Comparison of ENCODE assay signal across 8 cellular contexts in genomic region chr13:20182231-20182846, GRCh38. TPM values are rescaled to one million over a fixed set of nuclear protein-coding genes. Genes with fewer than 3 reads are reported as not detected.
A peak's percentile ranks its signal among the peaks of the same experiment; 100 is the strongest.
DNase-seq lines count a peak whose midpoint lies in the region; ATAC-seq and TF ChIP-seq lines count a peak whose summit lies in the region.

No MANE protein-coding gene starts in this region.

- H4K20me1 ChIP-seq in HCT116 (ENCODE audit: insufficient read depth) (no peaks in the 10 kb centered on the region), mammary epithelial cell (ENCODE audit: insufficient read depth, low read length) (no peaks in the 10 kb centered on the region)

- peak; percentile 99 for ATAC-seq in HCT116

- H3K4me3 ChIP-seq in HCT116 (replicated peaks in 1 of 2; ENCODE audit: low read depth in 1 of 2, low read length in 2 of 2) (no peak overlapping the region), mammary epithelial cell (replicated peaks in 1 of 3; ENCODE audit: insufficient read depth in 1 of 3, low read depth in 2 of 3, low read length in 3 of 3) (no peak overlapping the region)

- H3K27me3 ChIP-seq in HCT116 (ENCODE audit: insufficient read depth, low read length), result no peaks in the 10 kb centered on the region
- H3K27me3 ChIP-seq in mammary epithelial cell (ENCODE audit: insufficient read depth, low read length), result no peaks in the 10 kb centered on the region

- H3K4me1 ChIP-seq in HCT116 (ENCODE audit: control insufficient read depth in 1 of 2, insufficient read depth in 2 of 2, low read length in 2 of 2), result peaks cover 0 to 3% of the 10 kb centered on the region in 2 experiments; a peak in 1 of 4 replicates
- peaks cover 9% of the 10 kb centered on the region for H3K4me1 ChIP-seq in mammary epithelial cell (ENCODE audit: insufficient read depth, low read length)

- peak; percentile 80 for TF ChIP-seq RAD21 in HCT116 (IDR thresholded peaks at IDR 0.05; ENCODE audit: low read depth)

- H3K27ac ChIP-seq in HCT116 (ENCODE audit: low read depth, low read length) (no peak overlapping the region), mammary epithelial cell (ENCODE audit: insufficient read depth, low read depth, low read length) (no peak overlapping the region)

- H3K9me2 ChIP-seq in HCT116 (ENCODE audit: insufficient read depth), result no peaks in the 10 kb centered on the region

- CTCF ChIA-PET in HCT116 (lab: Charles Lee) (interaction anchor here (0.6 to 2.8 kb wide), 5 partner anchors 9 to 742 kb away, joined by 3 to 10 read pairs (median 5); no protein-coding TSS in a partner anchor), mammary epithelial cell (lab: Charles Lee; ENCODE audit: low non-redundant PET) (interaction anchor here (0.7 kb wide), 1 partner anchor 522 kb away, joined by 5 read pairs; no protein-coding TSS in a partner anchor)

- BruUV-seq in HCT116 (replicated peaks; lab: Mats Ljungman, UMichigan) (no TSS peak), mammary epithelial cell (replicated peaks; lab: Mats Ljungman, UMichigan) (no TSS peak)

- 19% methylated on average over 5 of the region's 5 CpGs for WGBS in mammary epithelial cell (ENCODE audit: low coverage, missing lambda C conversion rate)

- intact Hi-C loops in HCT116 (cut with micrococcal nuclease), result loop anchor here (1.0 to 5.0 kb wide), 3 partner anchors 307 to 742 kb away; no protein-coding TSS in a partner anchor
- intact Hi-C loops in mammary epithelial cell (cut with micrococcal nuclease), result loop anchor here (1.0 to 2.0 kb wide), 4 partner anchors 310 to 743 kb away; no protein-coding TSS in a partner anchor

- in situ Hi-C loops in mammary epithelial cell (cut with MboI; ENCODE audit: low sequenced_read_pairs in 2 of 2), result loop anchor here (25.0 kb wide), 2 partner anchors 655 to 730 kb away; partner anchors contain the start of gene XPO4 (in 2 of the 2)

- H3K4me2 ChIP-seq in HCT116 (ENCODE audit: low read length), result no peak overlapping the region
- H3K4me2 ChIP-seq in mammary epithelial cell (ENCODE audit: insufficient read depth, low read depth, low read length), result no peak overlapping the region

- peak overlapping the region; percentile 41 for H2AFZ ChIP-seq in HCT116 (ENCODE audit: low read depth, low read length, poor library complexity, severe bottlenecking)
- H2AFZ ChIP-seq in mammary epithelial cell (ENCODE audit: low read depth, low read length), result no peak overlapping the region

- DNase-seq in SIG-M5 treated with dmso at 0.1 percent for 504 hours (lab: John Stamatoyannopoulos, UW; ENCODE audit: unreplicated experiment), result peak; percentile 88
- DNase-seq in SIG-M5 (lab: John Stamatoyannopoulos, UW), result no peak
- peak; percentile 57 for DNase-seq in HCT116 (ENCODE audit: low read depth, low spot score)
- DNase-seq in NCI-H1105 treated with DMSO at 0.1 percent for 48 hours (lab: John Stamatoyannopoulos, UW), result peak; percentile 69
- DNase-seq in SKM-1 treated with dmso at 0.1 percent for 144 hours (lab: John Stamatoyannopoulos, UW; ENCODE audit: unreplicated experiment), result peak; percentile 59
- DNase-seq in mammary epithelial cell, result peak; percentile 54
- peak; percentile 74 for DNase-seq in islet precursor cell
- peak; percentile 62 for DNase-seq in stimulated activated CD4-positive, alpha-beta T cell treated with anti-CD3 and anti-CD28 coated beads, Interleukin-4, amount 100 ng/mL, for 24 hours

- no peak for TF ChIP-seq POLR2A in HCT116 (IDR thresholded peaks at IDR 0.05; ENCODE audit: borderline replicate concordance, extremely low read depth, insufficient read depth, insufficient read length)

- H3K9me3 ChIP-seq in HCT116 (ENCODE audit: control insufficient read depth in 1 of 2, insufficient read depth in 1 of 2, low read depth in 1 of 2, low read length in 2 of 2) (no peaks in the 10 kb centered on the region), mammary epithelial cell (replicated peaks; ENCODE audit: insufficient read depth, low read length) (no peaks in the 10 kb centered on the region)

- H3K36me3 ChIP-seq in HCT116 (ENCODE audit: control insufficient read depth in 1 of 2, insufficient read depth in 2 of 2, low read length in 2 of 2) (no peaks in the 10 kb centered on the region), mammary epithelial cell (ENCODE audit: insufficient read depth, low read length) (no peaks in the 10 kb centered on the region)

- H3K79me2 ChIP-seq in HCT116 (ENCODE audit: insufficient read depth, low read length) (no peaks in the 10 kb centered on the region), mammary epithelial cell (ENCODE audit: insufficient read depth, low read length) (no peaks in the 10 kb centered on the region)

- dilution Hi-C loops in mammary epithelial cell (cut with HindIII; ENCODE audit: low sequenced_read_pairs), result loop anchor here (5.0 to 25.0 kb wide), 2 partner anchors 520 to 755 kb away; partner anchors contain the start of gene IL17D

- RAD21 ChIA-PET in HCT116 (lab: Charles Lee; ENCODE audit: low non-redundant PET in 1 of 2, low total read pairs in 2 of 2, uncharacterized antibody in 2 of 2, unreplicated experiment in 2 of 2), result interaction anchor here in 1 of 2 experiments (0.6 kb wide), 1 partner anchor 279 kb away, joined by 3 read pairs; no protein-coding TSS in a partner anchor

- TF ChIP-seq CTCF in HCT116 (IDR thresholded peaks at IDR 0.05 in 2 of 3, conservative IDR thresholded peaks at IDR 0.05 in 1 of 3; ENCODE audit: borderline replicate concordance in 1 of 3, insufficient read depth in 1 of 3, low read depth in 2 of 3, low read length in 2 of 3), result peak; percentile 65 to 83 (median 79); a peak in 5 of 6 replicates
- peak; percentile 90 for TF ChIP-seq CTCF in mammary epithelial cell (conservative IDR thresholded peaks at IDR 0.05 in 1 of 2, IDR thresholded peaks at IDR 0.05 in 1 of 2; ENCODE audit: extremely low read depth in 1 of 2, insufficient read depth in 1 of 2, low read depth in 1 of 2, low read length in 2 of 2)

- POLR2A ChIA-PET in HCT116 (lab: Charles Lee), result interaction anchor here (0.9 kb wide), 1 partner anchor 9 kb away, joined by 3 read pairs; no protein-coding TSS in a partner anchor

- no peak overlapping the region for H3K9ac ChIP-seq in HCT116 (ENCODE audit: low read length)
- H3K9ac ChIP-seq in mammary epithelial cell (ENCODE audit: insufficient read depth, low read length), result no peak overlapping the region

TF ChIP-seq in HCT116, 20 proteins besides CTCF, POLR2A, EP300 and RAD21 (continues in another document):
- TF ChIP-seq FOSL1 (IDR thresholded peaks at IDR 0.05; ENCODE audit: low read depth) (no peak), EZH2 (IDR thresholded peaks at IDR 0.05) (no peak), YY1 (IDR thresholded peaks at IDR 0.05; ENCODE audit: extremely low read depth, insufficient replicate concordance, low read depth, low read length) (no peak), ZFX (IDR thresholded peaks at IDR 0.05) (no peak), EZH2phosphoT487 (IDR thresholded peaks at IDR 0.05; ENCODE audit: borderline replicate concordance) (no peak), EGR1 (IDR thresholded peaks at IDR 0.05; ENCODE audit: low read depth) (no peak), ATF3 (IDR thresholded peaks at IDR 0.05) (no peak)
- TF ChIP-seq, protein P1, sequence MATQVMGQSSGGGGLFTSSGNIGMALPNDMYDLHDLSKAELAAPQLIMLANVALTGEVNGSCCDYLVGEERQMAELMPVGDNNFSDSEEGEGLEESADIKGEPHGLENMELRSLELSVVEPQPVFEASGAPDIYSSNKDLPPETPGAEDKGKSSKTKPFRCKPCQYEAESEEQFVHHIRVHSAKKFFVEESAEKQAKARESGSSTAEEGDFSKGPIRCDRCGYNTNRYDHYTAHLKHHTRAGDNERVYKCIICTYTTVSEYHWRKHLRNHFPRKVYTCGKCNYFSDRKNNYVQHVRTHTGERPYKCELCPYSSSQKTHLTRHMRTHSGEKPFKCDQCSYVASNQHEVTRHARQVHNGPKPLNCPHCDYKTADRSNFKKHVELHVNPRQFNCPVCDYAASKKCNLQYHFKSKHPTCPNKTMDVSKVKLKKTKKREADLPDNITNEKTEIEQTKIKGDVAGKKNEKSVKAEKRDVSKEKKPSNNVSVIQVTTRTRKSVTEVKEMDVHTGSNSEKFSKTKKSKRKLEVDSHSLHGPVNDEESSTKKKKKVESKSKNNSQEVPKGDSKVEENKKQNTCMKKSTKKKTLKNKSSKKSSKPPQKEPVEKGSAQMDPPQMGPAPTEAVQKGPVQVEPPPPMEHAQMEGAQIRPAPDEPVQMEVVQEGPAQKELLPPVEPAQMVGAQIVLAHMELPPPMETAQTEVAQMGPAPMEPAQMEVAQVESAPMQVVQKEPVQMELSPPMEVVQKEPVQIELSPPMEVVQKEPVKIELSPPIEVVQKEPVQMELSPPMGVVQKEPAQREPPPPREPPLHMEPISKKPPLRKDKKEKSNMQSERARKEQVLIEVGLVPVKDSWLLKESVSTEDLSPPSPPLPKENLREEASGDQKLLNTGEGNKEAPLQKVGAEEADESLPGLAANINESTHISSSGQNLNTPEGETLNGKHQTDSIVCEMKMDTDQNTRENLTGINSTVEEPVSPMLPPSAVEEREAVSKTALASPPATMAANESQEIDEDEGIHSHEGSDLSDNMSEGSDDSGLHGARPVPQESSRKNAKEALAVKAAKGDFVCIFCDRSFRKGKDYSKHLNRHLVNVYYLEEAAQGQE (IDR thresholded peaks at IDR 0.05; ENCODE audit: low read depth), result no peak

RNA-seq across cellular contexts. Expression of gene GJB2, which starts 10.4 kb away (rescaled TPM):
- total RNA-seq in HCT116 (2021; ENCODE audit: unreplicated experiment) (44.7 TPM), mammary epithelial cell (100 to 1,000 TPM in 1 of 2 donors, 10 to 100 TPM in 1; 48.1 to 126 TPM)
- 30.6 and 41.5 TPM in 2 replicates for polyA plus RNA-seq in HCT116 (2012)
- 144 TPM for polyA plus RNA-seq in mammary epithelial cell
- 171 TPM for polyA minus RNA-seq in mammary epithelial cell

RNA-seq across cellular contexts. Expression of gene GJA3, which starts 21.5 kb away (rescaled TPM):
- 8.0 TPM for total RNA-seq in HCT116 (2021; ENCODE audit: unreplicated experiment)
- polyA plus RNA-seq in HCT116 (2012), result 2.7 and 3.2 TPM in 2 replicates
- 1 to 10 TPM; 2.8 to 4.2 TPM for total RNA-seq in mammary epithelial cell
- polyA plus RNA-seq in mammary epithelial cell, result 1.3 TPM
- 3.2 TPM for polyA minus RNA-seq in mammary epithelial cell

RNA-seq across cellular contexts. Expression of gene GJB6, which starts 49.8 kb away (rescaled TPM):
- not detected for total RNA-seq in HCT116 (2021; ENCODE audit: unreplicated experiment)
- polyA plus RNA-seq in HCT116 (2012), result 0.13 TPM in 1 of 2 replicates, not detected in the other
- 10 to 100 TPM in 1 of 2 donors, 1 to 10 TPM in 1; 2.1 to 27.5 TPM for total RNA-seq in mammary epithelial cell
- 1.4 TPM for polyA plus RNA-seq in mammary epithelial cell
- polyA minus RNA-seq in mammary epithelial cell, result not detected
